In the genomic region with DNA sequence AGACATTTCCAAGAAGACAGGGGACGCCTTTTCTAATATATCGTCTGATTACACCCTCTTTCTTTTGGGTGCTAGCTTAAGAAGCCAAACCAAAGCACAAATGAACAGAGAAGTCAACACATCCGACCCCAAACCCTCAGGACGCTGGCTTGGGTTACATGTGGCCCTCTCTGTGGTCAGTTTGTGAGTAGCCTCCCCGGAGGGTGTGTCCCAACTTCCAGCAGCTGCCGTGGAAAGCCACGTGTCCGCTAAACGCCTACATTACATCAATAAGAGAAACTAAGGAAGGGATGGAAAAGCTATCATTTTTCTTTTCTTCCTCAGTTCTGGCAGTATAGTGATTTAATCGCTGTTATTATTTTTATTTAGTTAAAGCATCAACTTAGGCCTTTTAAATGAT, we compare ENCODE assay signal across 10 cellular contexts. TPM values are rescaled to one million over a fixed set of nuclear protein-coding genes. Genes with fewer than 3 reads are reported as not detected.
DNase-seq lines count a peak whose midpoint lies in the region; ATAC-seq and TF ChIP-seq lines count a peak whose summit lies in the region.
"Had no signal": no experiment of that assay in that cellular context is flagged by ENCODE, and none has a peak within 500 bp of the region (broad histone marks: within the 10 kb centered on the region; RNA-seq: fewer than 3 reads in every experiment).

No MANE protein-coding gene starts in this region.

- H3K4me1 ChIP-seq in CD4-positive, CD25-positive, alpha-beta regulatory T cell (ENCODE audit: control insufficient read depth, insufficient read depth, low read length, poor library complexity, severe bottlenecking): peaks cover 27% of the 10 kb centered on the region
- peaks cover 22% of the 10 kb centered on the region for H3K4me1 ChIP-seq in OCI-LY1 (ENCODE audit: insufficient read depth, low read length, severe bottlenecking)
- peaks cover 32% of the 10 kb centered on the region for H3K4me1 ChIP-seq in neuron (ENCODE audit: insufficient read depth, low read length)

- H2AFZ ChIP-seq in OCI-LY1 (ENCODE audit: low read length): no peak overlapping the region
- H2AFZ ChIP-seq in neuron (ENCODE audit: low read depth, low read length): no peak overlapping the region

- no peak for DNase-seq in CD4-positive, CD25-positive, alpha-beta regulatory T cell
- no peak for DNase-seq in dorsolateral prefrontal cortex
- DNase-seq in NCI-H82 (lab: John Stamatoyannopoulos, UW): no peak
- DNase-seq: GF-D8 had no signal

- no peaks in the 10 kb centered on the region for H3K79me2 ChIP-seq in OCI-LY1 (ENCODE audit: insufficient read depth, low read length)

- no peaks in the 10 kb centered on the region for H3K36me3 ChIP-seq in CD4-positive, CD25-positive, alpha-beta regulatory T cell (ENCODE audit: control insufficient read depth, insufficient read depth, low read length)
- H3K36me3 ChIP-seq in OCI-LY1 (ENCODE audit: insufficient read depth, low read length) (no peaks in the 10 kb centered on the region), neuron (ENCODE audit: insufficient read depth, low read length) (no peaks in the 10 kb centered on the region)
- H3K36me3 ChIP-seq: cardiac muscle cell had no signal

- TF ChIP-seq POLR2A in GM18505 (IDR thresholded peaks at IDR 0.05; ENCODE audit: borderline replicate concordance, extremely low read depth, insufficient read depth, insufficient read length): no peak

- no peak overlapping the region for H3K27ac ChIP-seq in CD4-positive, CD25-positive, alpha-beta regulatory T cell (ENCODE audit: insufficient read depth, low read length, poor library complexity, severe bottlenecking)
- H3K27ac ChIP-seq in OCI-LY1 (ENCODE audit: low read depth, low read length, poor library complexity, severe bottlenecking): no peak overlapping the region
- no peak overlapping the region for H3K27ac ChIP-seq in dorsolateral prefrontal cortex
- H3K27ac ChIP-seq: cardiac muscle cell had no signal

- ATAC-seq in CD4-positive, CD25-positive, alpha-beta regulatory T cell (ENCODE audit: low read depth in 2 of 2): no peak
- no peak for ATAC-seq in activated CD4-positive, CD25-positive, alpha-beta regulatory T cell treated with anti-CD3 and anti-CD28 coated beads, Interleukin-2, amount 50 U/mL, for 24 hours
- ATAC-seq in GM18505 (IDR thresholded peaks at IDR 0.05; ENCODE audit: unreplicated experiment) (no peak), HG02884 (IDR thresholded peaks at IDR 0.05; ENCODE audit: unreplicated experiment) (no peak)

- H3K9me2 ChIP-seq in OCI-LY1 (ENCODE audit: low read depth, low read length): no peaks in the 10 kb centered on the region

- H3K27me3 ChIP-seq in CD4-positive, CD25-positive, alpha-beta regulatory T cell (ENCODE audit: control insufficient read depth, insufficient read depth, low read length): peaks cover 34% of the 10 kb centered on the region
- H3K27me3 ChIP-seq in OCI-LY1 (ENCODE audit: insufficient read depth, low read length): peaks cover 16% of the 10 kb centered on the region
- H3K27me3 ChIP-seq in dorsolateral prefrontal cortex: peaks cover 0 to 53% (median 24%) of the 10 kb centered on the region in 45 donors
- H3K27me3 ChIP-seq in neuron (ENCODE audit: insufficient read depth, low read length): peaks cover 56% of the 10 kb centered on the region

- H3K27ac Mint-ChIP-seq in CD4-positive, CD25-positive, alpha-beta regulatory T cell: no peak overlapping the region

- peak overlapping the region; percentile 38 to 73 (median 54) for H3K4me3 Mint-ChIP-seq in CD4-positive, CD25-positive, alpha-beta regulatory T cell

- peaks cover 0 to 22% (median 0%) of the 10 kb centered on the region in 4 donors for H3K4me1 Mint-ChIP-seq in CD4-positive, CD25-positive, alpha-beta regulatory T cell

- no peaks in the 10 kb centered on the region for H3K9me3 Mint-ChIP-seq in CD4-positive, CD25-positive, alpha-beta regulatory T cell

- intact Hi-C loops in dorsolateral prefrontal cortex (cut with DNase I): loop anchor here (5.0 to 10.0 kb wide), 2 partner anchors 187 to 189 kb away; a partner anchor contains a TSS

- H3K9me3 ChIP-seq in CD4-positive, CD25-positive, alpha-beta regulatory T cell (ENCODE audit: control insufficient read depth in 2 of 2, low read length in 2 of 2): no peaks in the 10 kb centered on the region
- H3K9me3 ChIP-seq in OCI-LY1 (ENCODE audit: low read length): no peaks in the 10 kb centered on the region
- H3K9me3 ChIP-seq in neuron (ENCODE audit: low read length): no peaks in the 10 kb centered on the region

- H3K4me3 ChIP-seq in CD4-positive, CD25-positive, alpha-beta regulatory T cell (ENCODE audit: low read depth, low read length): no peak overlapping the region
- H3K4me3 ChIP-seq in OCI-LY1 (ENCODE audit: low read depth, low read length, poor library complexity, severe bottlenecking): no peak overlapping the region
- peak overlapping the region; percentile 41 to 89 (median 70) for H3K4me3 ChIP-seq in dorsolateral prefrontal cortex
- H3K4me3 ChIP-seq in neuron (ENCODE audit: low read length): peak overlapping the region; percentile 48

- no peaks in the 10 kb centered on the region for H4K20me1 ChIP-seq in OCI-LY1 (ENCODE audit: insufficient read depth, low read length)

- H3F3A ChIP-seq in OCI-LY1 (ENCODE audit: insufficient read depth, low read length): no peaks in the 10 kb centered on the region

- peak overlapping the region; percentile 80 for H3K4me2 ChIP-seq in OCI-LY1 (ENCODE audit: low read length)

- no peak for TF ChIP-seq CTCF in OCI-LY1 (IDR thresholded peaks at IDR 0.05; ENCODE audit: low read length)
- TF ChIP-seq CTCF in dorsolateral prefrontal cortex (IDR thresholded peaks at IDR 0.05 in 54 of 56, conservative IDR thresholded peaks at IDR 0.05 in 2 of 56; ENCODE audit: low read depth in 1 of 56, partially characterized antibody in 56 of 56): no peak

- H3K27me3 Mint-ChIP-seq in CD4-positive, CD25-positive, alpha-beta regulatory T cell: peaks cover 80% of the 10 kb centered on the region

- H3K9ac ChIP-seq in OCI-LY1 (ENCODE audit: low read length): no peak overlapping the region

- H3K36me3 Mint-ChIP-seq in CD4-positive, CD25-positive, alpha-beta regulatory T cell: no peaks in the 10 kb centered on the region

RNA-seq across cellular contexts. Expression of a gene that starts 0.5 kb away (rescaled TPM):
- 1.2 TPM for total RNA-seq in CD4-positive, CD25-positive, alpha-beta regulatory T cell
- not detected for polyA plus RNA-seq in CD4-positive, CD25-positive, alpha-beta regulatory T cell
- 10 to 100 TPM in 6 of 120 experiments, 1 to 10 TPM in 113, under 1 TPM in 1; 0.64 to 18.3 (median 4.1) TPM for total RNA-seq in dorsolateral prefrontal cortex
- polyA plus RNA-seq: cardiac muscle cell had no signal

Comparison
In these comparisons a context has a peak if more than half of its experiments do, and no peak if none do; other contexts are left out.
1. H3K4me3 ChIP-seq: peak in dorsolateral prefrontal cortex (59 of 59) and neuron (single experiment); none in CD4-positive, CD25-positive, alpha-beta regulatory T cell (single experiment) and OCI-LY1 (single experiment).